ENCODE assay signal across 24 cellular contexts in the genomic region with DNA sequence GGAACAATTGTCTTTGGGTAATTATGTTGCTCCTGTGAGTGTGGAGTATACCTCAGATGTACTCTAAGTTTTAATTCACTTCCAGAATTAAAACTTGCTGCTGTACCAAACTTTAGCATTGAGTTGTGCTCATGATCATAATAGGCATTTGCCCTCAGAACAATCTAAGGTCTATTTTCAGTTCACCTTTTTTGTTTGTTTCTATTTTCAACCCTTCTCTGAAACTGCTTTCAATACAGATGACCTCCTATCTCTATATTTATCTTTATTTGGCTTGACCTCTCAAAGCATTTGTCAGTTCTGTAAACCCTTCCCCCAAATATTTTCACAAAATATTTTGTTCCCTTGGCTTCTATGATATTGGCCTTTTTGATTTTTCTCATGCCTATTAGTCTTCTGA.
DNase-seq lines count a peak whose midpoint lies in the region; ATAC-seq and TF ChIP-seq lines count a peak whose summit lies in the region.
"Had no signal": no experiment of that assay in that cellular context is flagged by ENCODE, and none has a peak within 500 bp of the region (broad histone marks: within the 10 kb centered on the region; RNA-seq: fewer than 3 reads in every experiment).

No MANE protein-coding gene starts in this region.

- H3K4me3 Mint-ChIP-seq in CD4-positive, alpha-beta memory T cell, result no peak overlapping the region
- no peak overlapping the region for H3K4me3 Mint-ChIP-seq in nephron progenitor cell
- H3K4me3 Mint-ChIP-seq: CD8-positive, alpha-beta memory T cell had no signal

- TF ChIP-seq CTCF in nephron progenitor cell (IDR thresholded peaks at IDR 0.05), result no peak
- TF ChIP-seq CTCF in gastrocnemius medialis (IDR thresholded peaks at IDR 0.05 in 4 of 5, conservative IDR thresholded peaks at IDR 0.05 in 1 of 5), result no peak

- H3K27me3 ChIP-seq in CD4-positive, alpha-beta memory T cell (ENCODE audit: insufficient read depth, low read length), result no peaks in the 10 kb centered on the region
- no peaks in the 10 kb centered on the region for H3K27me3 ChIP-seq in gastrocnemius medialis

- no peaks in the 10 kb centered on the region for H3K27me3 Mint-ChIP-seq in CD4-positive, alpha-beta memory T cell
- H3K27me3 Mint-ChIP-seq in nephron progenitor cell (ENCODE audit: low read depth, poor library complexity), result no peaks in the 10 kb centered on the region
- H3K27me3 Mint-ChIP-seq: CD8-positive, alpha-beta memory T cell had no signal

- in situ Hi-C loops in gastrocnemius medialis (cut with MboI; ENCODE audit: low sequenced_read_pairs in 4 of 4), result no loop called here

- CTCF ChIA-PET in CD4-positive, alpha-beta memory T cell (lab: Charles Lee; ENCODE audit: partially characterized antibody), result no interaction called here

- no peaks in the 10 kb centered on the region for H3K36me3 Mint-ChIP-seq in CD4-positive, alpha-beta memory T cell
- H3K36me3 Mint-ChIP-seq in nephron progenitor cell (ENCODE audit: low read depth), result no peaks in the 10 kb centered on the region
- H3K36me3 Mint-ChIP-seq: CD8-positive, alpha-beta memory T cell had no signal

- ATAC-seq in GM18502 (IDR thresholded peaks at IDR 0.05; ENCODE audit: poor library complexity, unreplicated experiment) (peak; percentile 85), GM19351 (IDR thresholded peaks at IDR 0.05; ENCODE audit: unreplicated experiment) (peak; percentile 43), HG02623 (IDR thresholded peaks at IDR 0.05; ENCODE audit: unreplicated experiment) (peak; percentile 52), HG03439 (IDR thresholded peaks at IDR 0.05; ENCODE audit: unreplicated experiment) (peak; percentile 83), gastrocnemius medialis (no peak), HG02938 (IDR thresholded peaks at IDR 0.05; ENCODE audit: unreplicated experiment) (no peak)
- ATAC-seq: HCT116 had no signal

- intact Hi-C loops in CD4-positive, alpha-beta memory T cell (cut with micrococcal nuclease), result no loop called here
- intact Hi-C loops in gastrocnemius medialis (cut with DNase I; ENCODE audit: low total_unique reads), result no loop called here

- no peaks in the 10 kb centered on the region for H3K36me3 ChIP-seq in CD4-positive, alpha-beta memory T cell (ENCODE audit: insufficient read depth, low read length)
- no peaks in the 10 kb centered on the region for H3K36me3 ChIP-seq in gastrocnemius medialis

- H3K9me3 Mint-ChIP-seq in CD4-positive, alpha-beta memory T cell, result peaks cover 2 to 31% (median 9%) of the 10 kb centered on the region in 8 donors
- no peaks in the 10 kb centered on the region for H3K9me3 Mint-ChIP-seq in nephron progenitor cell

- H3K4me1 Mint-ChIP-seq in CD4-positive, alpha-beta memory T cell, result no peaks in the 10 kb centered on the region
- H3K4me1 Mint-ChIP-seq in nephron progenitor cell, result no peaks in the 10 kb centered on the region
- H3K4me1 Mint-ChIP-seq: CD8-positive, alpha-beta memory T cell had no signal

- H3K27ac Mint-ChIP-seq in CD4-positive, alpha-beta memory T cell, result no peak overlapping the region
- no peak overlapping the region for H3K27ac Mint-ChIP-seq in nephron progenitor cell
- H3K27ac Mint-ChIP-seq: CD8-positive, alpha-beta memory T cell had no signal

- H3K9me3 ChIP-seq in CD4-positive, alpha-beta memory T cell (ENCODE audit: control insufficient read depth in 1 of 2, low read length in 2 of 2), result no peaks in the 10 kb centered on the region
- no peaks in the 10 kb centered on the region for H3K9me3 ChIP-seq in gastrocnemius medialis
- H3K9me3 ChIP-seq: SK-N-SH had no signal

- DNase-seq in CD4-positive, alpha-beta memory T cell, result no peak
- DNase-seq in nephron progenitor cell (no peak), gastrocnemius medialis (no peak)
- DNase-seq: AML-193; C1 segment of cervical spinal cord; CD8-positive, alpha-beta memory T cell; EL; GF-D8; KBM-7; NCI-H1092; NCI-H1436; NCI-H187 treated with DMSO at 0.1 percent for 48 hours; NCI-H2107; NCI-H69; SIG-M5; SK-N-SH; T-helper 2 cell had no signal

- POLR2A ChIA-PET in CD4-positive, alpha-beta memory T cell (lab: Charles Lee; ENCODE audit: partially characterized antibody), result no interaction called here

- H3K27ac ChIP-seq in CD4-positive, alpha-beta memory T cell (ENCODE audit: low read depth, low read length), result no peak overlapping the region
- H3K27ac ChIP-seq in gastrocnemius medialis, result no peak overlapping the region
- H3K27ac ChIP-seq: RWPE1 had no signal

- H3K4me1 ChIP-seq in CD4-positive, alpha-beta memory T cell (ENCODE audit: insufficient read depth, low read length), result no peaks in the 10 kb centered on the region
- H3K4me1 ChIP-seq in gastrocnemius medialis, result no peaks in the 10 kb centered on the region

- no peak overlapping the region for H3K4me3 ChIP-seq in CD4-positive, alpha-beta memory T cell (ENCODE audit: low read length in 2 of 2)
- H3K4me3 ChIP-seq in gastrocnemius medialis, result no peak overlapping the region

- TF ChIP-seq POLR2A in gastrocnemius medialis (IDR thresholded peaks at IDR 0.05), result no peak

Comparison
In these comparisons a context has a peak if more than half of its experiments do, and no peak if none do; other contexts are left out.
1. ATAC-seq: peak in GM18502 (single experiment), GM19351 (single experiment), HG02623 (single experiment) and HG03439 (single experiment); none in gastrocnemius medialis (0 of 2) and HG02938 (single experiment).